14 cellular contexts compared by ENCODE assay signal in genomic region chr3:53038679-53039375, GRCh38. TPM values are rescaled to one million over a fixed set of nuclear protein-coding genes. Genes with fewer than 3 reads are reported as not detected.
A peak's percentile ranks its signal among the peaks of the same experiment; 100 is the strongest.
DNase-seq lines count a peak whose midpoint lies in the region; ATAC-seq and TF ChIP-seq lines count a peak whose summit lies in the region.
"Had no signal": no experiment of that assay in that cellular context is flagged by ENCODE, and none has a peak within 500 bp of the region (broad histone marks: within the 10 kb centered on the region; RNA-seq: fewer than 3 reads in every experiment).

No MANE protein-coding gene starts in this region.

- H3K9me3 ChIP-seq in T-helper 17 cell (ENCODE audit: control insufficient read depth, low read length, poor library complexity, severe bottlenecking) (no peaks in the 10 kb centered on the region), stomach (no peaks in the 10 kb centered on the region)

- peaks cover 0 to 61% (median 28%) of the 10 kb centered on the region in 4 donors for H3K4me1 ChIP-seq in stomach

- no peaks in the 10 kb centered on the region for H3K36me3 ChIP-seq in stomach

- peaks cover 69% of the 10 kb centered on the region for H3K4me1 Mint-ChIP-seq in activated T-cell treated with anti-CD3 and anti-CD28 coated beads, Interleukin-2, amount 50 U/mL, for 72 hours (ENCODE audit: low read depth)
- H3K4me1 Mint-ChIP-seq in activated T-cell treated with anti-CD3 and anti-CD28 coated beads, Interleukin-2, amount 50 U/mL, for 4 hours (ENCODE audit: low read depth), result peaks cover 75% of the 10 kb centered on the region
- peaks cover 58% of the 10 kb centered on the region for H3K4me1 Mint-ChIP-seq in T-helper 17 cell
- peaks cover 6% of the 10 kb centered on the region for H3K4me1 Mint-ChIP-seq in CD14-positive monocyte

- intact Hi-C loops in stomach (cut with DNase I; ENCODE audit: low total_unique reads) (no loop called here), CD14-positive monocyte (cut with micrococcal nuclease) (no loop called here)

- no peaks in the 10 kb centered on the region for H3K9me3 Mint-ChIP-seq in activated T-cell treated with anti-CD3 and anti-CD28 coated beads, Interleukin-2, amount 50 U/mL, for 72 hours
- H3K9me3 Mint-ChIP-seq in activated T-cell treated with anti-CD3 and anti-CD28 coated beads, Interleukin-2, amount 50 U/mL, for 4 hours, result no peaks in the 10 kb centered on the region
- peaks cover 0 to 2% (median 0%) of the 10 kb centered on the region in 7 donors for H3K9me3 Mint-ChIP-seq in CD14-positive monocyte

- TF ChIP-seq CTCF in epithelial cell of esophagus (IDR thresholded peaks at IDR 0.05; ENCODE audit: insufficient read depth, low read depth, low read length, missing control alignments) (no peak), stomach (IDR thresholded peaks at IDR 0.05) (no peak), CD14-positive monocyte (IDR thresholded peaks at IDR 0.05) (no peak)

- peak overlapping the region in 4 of 5 donors; percentile 11 to 71 (median 25) for H3K27ac ChIP-seq in stomach
- H3K27ac ChIP-seq: RWPE1 had no signal

- H3K27me3 ChIP-seq in stomach, result no peaks in the 10 kb centered on the region

- no peak for TF ChIP-seq EP300 in stomach (IDR thresholded peaks at IDR 0.05)

- peak overlapping the region in 1 of 2 donors; percentile 72 for H3K4me3 Mint-ChIP-seq in activated T-cell treated with anti-CD3 and anti-CD28 coated beads, Interleukin-2, amount 50 U/mL, for 72 hours
- H3K4me3 Mint-ChIP-seq in activated T-cell treated with anti-CD3 and anti-CD28 coated beads, Interleukin-2, amount 50 U/mL, for 4 hours, result no peak overlapping the region
- H3K4me3 Mint-ChIP-seq in T-helper 17 cell (peak overlapping the region; percentile 39), CD14-positive monocyte (no peak overlapping the region)
- H3K4me3 Mint-ChIP-seq: B cell had no signal

- no peak for DNase-seq in activated T-cell treated with anti-CD3 and anti-CD28 coated beads, Interleukin-2, amount 50 U/mL, for 72 hours
- DNase-seq in activated T-cell treated with anti-CD3 and anti-CD28 coated beads, Interleukin-2, amount 50 U/mL, for 4 hours, result no peak
- no peak for DNase-seq in T-helper 17 cell
- DNase-seq in epithelial cell of esophagus (ENCODE audit: low read depth), result peak; percentile 16
- no peak for DNase-seq in stomach
- DNase-seq in CD14-positive monocyte (ENCODE audit: low spot score), result no peak
- DNase-seq in MV-4-11 (lab: John Stamatoyannopoulos, UW), result no peak
- DNase-seq: Karpas-422, NCI-H1436, NCI-H2029 treated with DMSO at 0.1 percent for 48 hours, NCI-H510A treated with DMSO at 0.1 percent for 48 hours had no signal

- TF ChIP-seq POLR2A in stomach (IDR thresholded peaks at IDR 0.05), result no peak

- no peaks in the 10 kb centered on the region for H3K27me3 Mint-ChIP-seq in activated T-cell treated with anti-CD3 and anti-CD28 coated beads, Interleukin-2, amount 50 U/mL, for 72 hours (ENCODE audit: low read depth)
- no peaks in the 10 kb centered on the region for H3K27me3 Mint-ChIP-seq in activated T-cell treated with anti-CD3 and anti-CD28 coated beads, Interleukin-2, amount 50 U/mL, for 4 hours (ENCODE audit: low read depth)
- H3K27me3 Mint-ChIP-seq in T-helper 17 cell (no peaks in the 10 kb centered on the region), CD14-positive monocyte (ENCODE audit: low read depth in 3 of 3) (peaks cover 3 to 18% (median 7%) of the 10 kb centered on the region in 3 donors)
- H3K27me3 Mint-ChIP-seq: B cell had no signal

- peak in 1 of 2 donors; percentile 35 for ATAC-seq in activated T-cell treated with anti-CD3 and anti-CD28 coated beads, Interleukin-2, amount 50 U/mL, for 72 hours (replicated peaks in 1 of 2)
- no peak for ATAC-seq in activated T-cell treated with anti-CD3 and anti-CD28 coated beads, Interleukin-2, amount 50 U/mL, for 4 hours
- ATAC-seq in T-helper 17 cell (no peak), HG03175 (IDR thresholded peaks at IDR 0.05; ENCODE audit: unreplicated experiment) (no peak)

- H3K36me3 Mint-ChIP-seq in activated T-cell treated with anti-CD3 and anti-CD28 coated beads, Interleukin-2, amount 50 U/mL, for 72 hours (ENCODE audit: insufficient read depth in 2 of 2), result no peaks in the 10 kb centered on the region
- H3K36me3 Mint-ChIP-seq in activated T-cell treated with anti-CD3 and anti-CD28 coated beads, Interleukin-2, amount 50 U/mL, for 4 hours (ENCODE audit: insufficient read depth), result no peaks in the 10 kb centered on the region
- H3K36me3 Mint-ChIP-seq in T-helper 17 cell (ENCODE audit: low read depth) (no peaks in the 10 kb centered on the region), CD14-positive monocyte (no peaks in the 10 kb centered on the region)

- H3K4me3 ChIP-seq in epithelial cell of esophagus (ENCODE audit: low read length) (no peak overlapping the region), stomach (no peak overlapping the region)

- 30 to 58% (median 46%) methylated on average over 5 of the region's 5 CpGs for whole genome bisulfite sequencing in stomach, 5 donors

- H3K27ac Mint-ChIP-seq in activated T-cell treated with anti-CD3 and anti-CD28 coated beads, Interleukin-2, amount 50 U/mL, for 72 hours, result peak overlapping the region; percentile 56
- H3K27ac Mint-ChIP-seq in T-helper 17 cell (peak overlapping the region; percentile 84), CD14-positive monocyte (peak overlapping the region in 1 of 7 donors; percentile 54)
- H3K27ac Mint-ChIP-seq: B cell had no signal

RNA-seq across cellular contexts. Expression of gene SFMBT1, which starts 7.0 kb away (rescaled TPM):
- 10 to 100 TPM; 24.9 to 26.3 TPM for total RNA-seq in activated T-cell treated with anti-CD3 and anti-CD28 coated beads, Interleukin-2, amount 50 U/mL, for 72 hours
- total RNA-seq in activated T-cell treated with anti-CD3 and anti-CD28 coated beads, Interleukin-2, amount 50 U/mL, for 4 hours, result 10 to 100 TPM; 16.8 to 25.2 (median 20.0) TPM
- 10 to 100 TPM; 36.1 to 49.8 TPM for total RNA-seq in T-helper 17 cell
- 10 to 100 TPM in 1 of 5 donors, 1 to 10 TPM in 4; 5.8 to 29.4 (median 7.6) TPM for total RNA-seq in stomach
- polyA plus RNA-seq in stomach, result 1 to 10 TPM; 2.7 to 5.0 (median 3.4) TPM
- polyA plus RNA-seq in CD14-positive monocyte, result under 1 TPM; 0.61 to 0.91 TPM
